Comparison of ENCODE assay signal across 8 cellular contexts in the genomic region with DNA sequence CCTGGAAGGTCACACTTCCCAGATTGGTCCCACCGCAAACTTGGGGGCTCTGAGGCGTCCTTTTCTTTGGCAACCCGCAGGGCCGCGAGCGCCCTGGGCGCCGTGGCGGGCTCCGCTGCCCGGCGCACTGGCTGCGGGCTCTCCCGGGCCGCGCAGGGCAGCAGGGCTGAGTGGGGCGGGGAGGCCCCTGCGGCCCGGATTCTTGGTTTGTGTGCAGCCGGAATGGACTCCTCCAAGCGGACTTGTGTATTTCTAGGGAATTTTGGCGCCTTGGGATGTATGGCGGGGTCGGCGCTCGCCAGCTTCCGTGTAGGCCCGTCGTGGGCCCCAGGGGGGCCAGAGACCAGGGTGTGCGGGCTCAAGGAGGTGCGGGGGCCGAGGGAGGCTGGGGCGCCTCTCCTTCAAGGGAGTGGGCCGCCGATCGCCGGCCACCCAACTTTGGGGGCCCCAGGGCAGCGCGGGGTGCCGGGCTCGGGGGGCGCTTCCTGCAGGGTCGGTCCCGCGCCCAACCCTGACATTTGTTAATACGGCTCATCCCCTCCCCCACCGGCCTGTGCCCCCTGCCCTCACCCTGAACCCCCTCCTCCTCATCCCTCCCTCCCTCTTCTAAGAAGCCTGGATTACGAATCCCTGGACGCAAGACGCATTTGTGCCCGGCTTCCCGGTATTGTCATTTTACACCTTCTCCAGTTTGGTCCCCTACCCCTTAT. TPM values are rescaled to one million over a fixed set of nuclear protein-coding genes. Genes with fewer than 3 reads are reported as not detected.
DNase-seq lines count a peak whose midpoint lies in the region; ATAC-seq and TF ChIP-seq lines count a peak whose summit lies in the region.

No MANE protein-coding gene starts in this region.

- H3K4me3 ChIP-seq in H7 (ENCODE audit: insufficient read depth, low read depth, low read length) (peak overlapping the region; percentile 81), WI38 (ENCODE audit: low read depth, low read length) (peak overlapping the region; percentile 86), ovary (peak overlapping the region; percentile 58)

- H3K36me3 ChIP-seq in H7 (replicated peaks; ENCODE audit: control insufficient read depth, insufficient read depth, low read length) (no peaks in the 10 kb centered on the region), ovary (no peaks in the 10 kb centered on the region)

- peak overlapping the region; percentile 96 for H3K27ac ChIP-seq in foreskin keratinocyte
- H3K27ac ChIP-seq in ovary: peak overlapping the region; percentile 93 to 98

- no peak for TF ChIP-seq EP300 in ovary (IDR thresholded peaks at IDR 0.05)

- intact Hi-C loops in ovary (cut with DNase I): loop anchor here (5.0 to 10.0 kb wide), 6 partner anchors 100 to 432 kb away; no protein-coding TSS in a partner anchor

- DNase-seq in H7 (peak; percentile 65), foreskin keratinocyte (no peak), ovary (peak in 4 of 5 donors; percentile 33 to 58 (median 45))

- WGBS in ovary, 3 donors: 0 to 1% (median 1%) methylated on average over 37 to 52 of the region's 52 CpGs

- peaks cover 37% of the 10 kb centered on the region for H3K4me1 ChIP-seq in foreskin keratinocyte
- peaks cover 12% of the 10 kb centered on the region for H3K4me1 ChIP-seq in ovary (ENCODE audit: insufficient read depth)

- ATAC-seq in foreskin keratinocyte: peak; percentile 24
- ATAC-seq in HG03571 (IDR thresholded peaks at IDR 0.05; ENCODE audit: unreplicated experiment): no peak
- no peak for ATAC-seq in GM19467 (IDR thresholded peaks at IDR 0.05; ENCODE audit: unreplicated experiment)
- ATAC-seq in GM21360 (IDR thresholded peaks at IDR 0.05; ENCODE audit: unreplicated experiment): no peak
- ATAC-seq in GM18867 (IDR thresholded peaks at IDR 0.05; ENCODE audit: unreplicated experiment): no peak

- H3K9me3 ChIP-seq in ovary: no peaks in the 10 kb centered on the region

- no peak for TF ChIP-seq POLR2A in ovary (IDR thresholded peaks at IDR 0.05)

- H3K27me3 ChIP-seq in H7 (ENCODE audit: control insufficient read depth, insufficient read depth, low read length) (no peaks in the 10 kb centered on the region), foreskin keratinocyte (no peaks in the 10 kb centered on the region), ovary (no peaks in the 10 kb centered on the region)

- TF ChIP-seq CTCF in WI38 (IDR thresholded peaks at IDR 0.05; ENCODE audit: low read depth, low read length): no peak
- TF ChIP-seq CTCF in foreskin keratinocyte (conservative IDR thresholded peaks at IDR 0.05): no peak
- TF ChIP-seq CTCF in ovary (IDR thresholded peaks at IDR 0.05): no peak

RNA-seq across cellular contexts. Expression of a gene that starts 2.4 kb away (rescaled TPM):
- 10.1 and 12.0 TPM in 2 replicates for total RNA-seq in H7 (2014; rRNA removed; shearing (Covaris generic))
- total RNA-seq in foreskin keratinocyte: 4.7 and 5.1 TPM in 2 replicates
- polyA plus RNA-seq in foreskin keratinocyte: 2.4 and 2.6 TPM in 2 replicates
- 10 to 100 TPM; 21.1 to 39.2 (median 34.5) TPM for total RNA-seq in ovary
- 10 to 100 TPM; 29.1 to 41.7 TPM for polyA plus RNA-seq in ovary

Comparison
In these comparisons a context has a peak if more than half of its experiments do, and no peak if none do; other contexts are left out.
1. DNase-seq: peak in H7 (single experiment) and ovary (4 of 5); none in foreskin keratinocyte (0 of 2).
2. Peak in every context shown above with its lines, with median percentiles within 50 percentile points of each other: H3K4me3 ChIP-seq.